ENCODE assay signal across 1 cellular context in the genomic region with DNA sequence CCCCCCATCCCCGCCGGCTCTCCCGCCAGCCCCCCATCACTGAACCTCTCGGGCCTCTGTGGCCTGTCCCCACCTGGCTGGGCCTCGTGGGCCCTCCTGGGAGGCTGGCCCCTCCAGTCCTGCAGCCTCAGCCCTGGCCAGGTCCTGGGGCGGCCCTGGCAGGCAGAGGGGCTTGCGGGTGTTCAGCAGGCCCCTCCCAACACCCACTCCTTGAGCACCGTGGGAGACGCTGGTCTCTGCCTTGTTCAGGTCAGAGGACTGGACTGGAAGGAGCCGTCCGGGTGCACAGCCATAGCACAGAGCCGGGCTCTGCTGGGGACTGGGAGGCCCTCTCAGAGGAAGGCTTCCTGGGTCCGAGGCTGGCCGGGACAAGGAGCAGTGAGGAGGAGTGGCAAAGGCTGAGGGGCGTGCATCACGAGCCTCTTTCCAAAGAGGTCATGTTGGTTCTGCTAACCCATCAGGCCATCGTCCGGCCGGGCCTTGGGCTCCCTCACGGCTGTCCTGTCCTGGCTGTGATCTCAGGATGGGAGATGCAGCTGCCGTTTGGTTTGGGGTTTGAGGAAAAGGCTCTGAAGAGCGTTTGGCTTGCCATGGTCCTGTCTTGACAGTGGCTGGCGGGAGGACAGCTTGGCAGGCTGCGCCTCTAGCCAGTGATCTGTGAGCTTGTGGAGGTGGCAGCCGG.
TF ChIP-seq lines count a peak whose summit lies in the region.

No MANE protein-coding gene starts in this region.

TF ChIP-seq in H1, 55 proteins besides CTCF, POLR2A, EP300 and RAD21:
- TF ChIP-seq YY1 (IDR thresholded peaks at IDR 0.05; ENCODE audit: low read depth, low read length) (no peak), EGR1 (IDR thresholded peaks at IDR 0.05; ENCODE audit: borderline replicate concordance, low read depth, low read length) (no peak), CBX8 (IDR thresholded peaks at IDR 0.05; ENCODE audit: borderline replicate concordance, low read depth, low read length) (no peak), MAX (IDR thresholded peaks at IDR 0.05) (no peak), SP4 (IDR thresholded peaks at IDR 0.05; ENCODE audit: low read length) (no peak), CEBPB (IDR thresholded peaks at IDR 0.05; ENCODE audit: low read depth, low read length) (no peak), JUND (IDR thresholded peaks at IDR 0.05; ENCODE audit: low read length) (no peak), RNF2 (IDR thresholded peaks at IDR 0.05; ENCODE audit: borderline replicate concordance, low read depth, low read length, missing control alignments, poor library complexity, severe bottlenecking) (no peak), POLR2AphosphoS5 (IDR thresholded peaks at IDR 0.05; ENCODE audit: low read depth, low read length) (no peak), CREB1 (IDR thresholded peaks at IDR 0.05) (no peak)
- TF ChIP-seq, protein P1, sequence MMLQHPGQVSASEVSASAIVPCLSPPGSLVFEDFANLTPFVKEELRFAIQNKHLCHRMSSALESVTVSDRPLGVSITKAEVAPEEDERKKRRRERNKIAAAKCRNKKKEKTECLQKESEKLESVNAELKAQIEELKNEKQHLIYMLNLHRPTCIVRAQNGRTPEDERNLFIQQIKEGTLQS (IDR thresholded peaks at IDR 0.05; ENCODE audit: insufficient read depth, low read depth, low read length), result no peak
TF ChIP-seq in H1: peak in this region for 0.
